Comparison of ENCODE assay signal across 17 cellular contexts in genomic region chr15:42085721-42086120, GRCh38. TPM values are rescaled to one million over a fixed set of nuclear protein-coding genes. Genes with fewer than 3 reads are reported as not detected.
DNase-seq lines count a peak whose midpoint lies in the region; ATAC-seq and TF ChIP-seq lines count a peak whose summit lies in the region.
"Had no signal": no experiment of that assay in that cellular context is flagged by ENCODE, and none has a peak within 500 bp of the region (broad histone marks: within the 10 kb centered on the region; RNA-seq: fewer than 3 reads in every experiment).

No MANE protein-coding gene starts in this region.

- no peaks in the 10 kb centered on the region for H3K9me3 ChIP-seq in PC-9 (ENCODE audit: insufficient read depth, low read depth)
- H3K9me3 ChIP-seq in effector memory CD4-positive, alpha-beta T cell (ENCODE audit: control insufficient read depth, low read length) = no peaks in the 10 kb centered on the region
- H3K9me3 ChIP-seq: BE2C had no signal

- H3K27ac ChIP-seq in PC-9 = peak overlapping the region; percentile 93
- no peak overlapping the region for H3K27ac ChIP-seq in coronary artery
- H3K27ac ChIP-seq in effector memory CD4-positive, alpha-beta T cell (ENCODE audit: insufficient read depth, low read length, poor library complexity, severe bottlenecking) = no peak overlapping the region

- no peaks in the 10 kb centered on the region for H3K27me3 ChIP-seq in PC-9 (ENCODE audit: insufficient read depth, low read depth)
- H3K27me3 ChIP-seq in effector memory CD4-positive, alpha-beta T cell (replicated peaks; ENCODE audit: control insufficient read depth, insufficient read depth, low read length, poor library complexity, severe bottlenecking) = peaks cover 2% of the 10 kb centered on the region
- H3K27me3 ChIP-seq: BE2C had no signal

- peak overlapping the region; percentile 93 for H3K4me2 ChIP-seq in PC-9
- H3K4me2 ChIP-seq: GM23338 had no signal

- H3K27me3 Mint-ChIP-seq in activated T-cell treated with anti-CD3 and anti-CD28 coated beads, Interleukin-2, amount 50 U/mL, for 72 hours (ENCODE audit: low read depth) = peaks cover 16% of the 10 kb centered on the region

- no peaks in the 10 kb centered on the region for H3K9me2 ChIP-seq in PC-9 (ENCODE audit: insufficient read depth)

- H3F3A ChIP-seq in PC-9 (ENCODE audit: insufficient read depth, low read depth) = peaks cover 12% of the 10 kb centered on the region; the same call in 1 of the 2 replicates

- CTCF ChIA-PET in PC-9 (lab: Charles Lee) = interaction anchor here (0.9 to 2.1 kb wide), 3 partner anchors 22 to 52 kb away, joined by 3 to 8 read pairs (median 4); no protein-coding TSS in a partner anchor

- no peak overlapping the region for H3K4me3 ChIP-seq in PC-9
- no peak overlapping the region for H3K4me3 ChIP-seq in coronary artery
- H3K4me3 ChIP-seq in effector memory CD4-positive, alpha-beta T cell (ENCODE audit: insufficient read depth, low read depth, low read length, poor library complexity, severe bottlenecking) = no peak overlapping the region
- H3K4me3 ChIP-seq: GM23338 had no signal

- peaks cover 6% of the 10 kb centered on the region for H3K4me1 Mint-ChIP-seq in activated T-cell treated with anti-CD3 and anti-CD28 coated beads, Interleukin-2, amount 50 U/mL, for 72 hours (ENCODE audit: low read depth)

- H4K20me1 ChIP-seq in PC-9 (ENCODE audit: insufficient read depth) = no peaks in the 10 kb centered on the region

- POLR2A ChIA-PET in PC-9 (lab: Charles Lee; ENCODE audit: unreplicated experiment) = no interaction called here

- H2AFZ ChIP-seq in PC-9 = no peak overlapping the region

- intact Hi-C loops in PC-9 (cut with micrococcal nuclease; ENCODE audit: unreplicated experiment) = no loop called here

- no peaks in the 10 kb centered on the region for H3K9me3 Mint-ChIP-seq in activated T-cell treated with anti-CD3 and anti-CD28 coated beads, Interleukin-2, amount 50 U/mL, for 72 hours
- H3K9me3 Mint-ChIP-seq: CD8-positive, alpha-beta memory T cell; GM23338; HFFc6; IgD-negative memory B cell had no signal

- no peak overlapping the region for H3K4me3 Mint-ChIP-seq in activated T-cell treated with anti-CD3 and anti-CD28 coated beads, Interleukin-2, amount 50 U/mL, for 72 hours
- H3K4me3 Mint-ChIP-seq: CD4-positive, CD25-positive, alpha-beta regulatory T cell; GM23338; HFFc6; IgD-negative memory B cell had no signal

- no peaks in the 10 kb centered on the region for H3K36me3 ChIP-seq in PC-9 (ENCODE audit: low read depth)
- H3K36me3 ChIP-seq in effector memory CD4-positive, alpha-beta T cell (ENCODE audit: control insufficient read depth, insufficient read depth, low read length) = no peaks in the 10 kb centered on the region
- H3K36me3 ChIP-seq: BE2C had no signal

- peak; percentile 10 to 14 for DNase-seq in activated T-cell treated with anti-CD3 and anti-CD28 coated beads, Interleukin-2, amount 50 U/mL, for 48 hours
- DNase-seq in activated T-cell treated with anti-CD3 and anti-CD28 coated beads, Interleukin-2, amount 50 U/mL, for 72 hours = no peak
- DNase-seq in PC-9 (no peak), coronary artery (ENCODE audit: low spot score) (peak; percentile 41), GM19240 (ENCODE audit: insufficient read length, low spot score) (no peak)
- no peak for DNase-seq in effector memory CD4-positive, alpha-beta T cell
- DNase-seq: BE2C; C1 segment of cervical spinal cord; CD4-positive, CD25-positive, alpha-beta regulatory T cell; CD8-positive, alpha-beta memory T cell; COR-L47; HFFc6 had no signal

- H3K36me3 Mint-ChIP-seq in activated T-cell treated with anti-CD3 and anti-CD28 coated beads, Interleukin-2, amount 50 U/mL, for 72 hours (ENCODE audit: insufficient read depth in 2 of 2) = no peaks in the 10 kb centered on the region
- H3K36me3 Mint-ChIP-seq: CD4-positive, CD25-positive, alpha-beta regulatory T cell; CD8-positive, alpha-beta memory T cell; IgD-negative memory B cell had no signal

- no peaks in the 10 kb centered on the region for H3K79me2 ChIP-seq in PC-9 (ENCODE audit: low read depth)

- peaks cover 29% of the 10 kb centered on the region for H3K4me1 ChIP-seq in PC-9 (replicated peaks; ENCODE audit: insufficient read depth)
- H3K4me1 ChIP-seq in effector memory CD4-positive, alpha-beta T cell (ENCODE audit: control insufficient read depth, insufficient read depth, low read length, poor library complexity, severe bottlenecking) = peaks cover 5% of the 10 kb centered on the region
- H3K4me1 ChIP-seq: BE2C had no signal

- TF ChIP-seq CTCF in PC-9 (conservative IDR thresholded peaks at IDR 0.05) (no peak), coronary artery (IDR thresholded peaks at IDR 0.05) (no peak)

- no peak for ATAC-seq in activated T-cell treated with anti-CD3 and anti-CD28 coated beads, Interleukin-2, amount 50 U/mL, for 72 hours (replicated peaks in 1 of 2)
- no peak for ATAC-seq in GM21825 (IDR thresholded peaks at IDR 0.05; ENCODE audit: unreplicated experiment)
- ATAC-seq: HCT116 had no signal

- no TSS peak for BruUV-seq in PC-9 (replicated peaks; lab: Mats Ljungman, UMichigan)

- no peak overlapping the region for H3K27ac Mint-ChIP-seq in activated T-cell treated with anti-CD3 and anti-CD28 coated beads, Interleukin-2, amount 50 U/mL, for 72 hours
- H3K27ac Mint-ChIP-seq: CD4-positive, CD25-positive, alpha-beta regulatory T cell; CD8-positive, alpha-beta memory T cell; GM23338; HFFc6; IgD-negative memory B cell had no signal

RNA-seq across cellular contexts. Expression of gene PLA2G4D, which starts 8.6 kb away (rescaled TPM):
- total RNA-seq in activated T-cell treated with anti-CD3 and anti-CD28 coated beads, Interleukin-2, amount 50 U/mL, for 72 hours = not detected
- 0.90 and 1.4 TPM in 2 replicates for total RNA-seq in PC-9 (2021)
- total RNA-seq: A172; CD4-positive, CD25-positive, alpha-beta regulatory T cell; CD8-positive, alpha-beta memory T cell; HFFc6 had no signal

Comparison
In these comparisons a context has a peak if more than half of its experiments do, and no peak if none do; other contexts are left out.
1. DNase-seq: peak in activated T-cell treated with anti-CD3 and anti-CD28 coated beads, Interleukin-2, amount 50 U/mL, for 48 hours (2 of 2) and coronary artery (single experiment); none in activated T-cell treated with anti-CD3 and anti-CD28 coated beads, Interleukin-2, amount 50 U/mL, for 72 hours (0 of 2), PC-9 (0 of 2), GM19240 (single experiment) and effector memory CD4-positive, alpha-beta T cell (0 of 3).